ENCODE assay signal across 32 cellular contexts in the genomic region with DNA sequence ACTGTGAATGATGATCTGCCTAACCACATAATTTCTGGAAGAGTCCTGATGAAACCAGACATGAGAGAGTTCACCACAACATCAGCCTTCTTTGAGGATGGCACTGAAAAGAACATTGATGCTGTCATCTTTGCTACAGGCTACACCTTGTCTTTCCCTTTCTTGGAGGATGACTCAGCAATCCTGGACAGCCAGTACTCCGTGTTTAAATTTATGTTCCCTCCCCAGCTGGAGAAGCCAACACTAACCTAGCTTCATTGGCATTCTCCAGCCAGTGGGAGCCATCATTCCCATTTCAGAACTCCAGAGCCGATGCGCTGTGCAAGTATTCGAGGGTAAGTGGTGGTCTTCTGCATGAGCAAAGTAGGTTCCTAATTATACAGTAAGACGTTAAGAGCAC.
"Had no signal": no experiment of that assay in that cellular context is flagged by ENCODE, and none has a peak within 500 bp of the region (broad histone marks: within the 10 kb centered on the region; RNA-seq: fewer than 3 reads in every experiment).

No MANE protein-coding gene starts in this region.

- H3K27ac ChIP-seq: adrenal gland, body of pancreas, coronary artery, pancreas, prostate gland, sigmoid colon, thyroid gland, upper lobe of right lung, VCaP had no signal

- H3K27me3 Mint-ChIP-seq: activated naive CD8-positive, alpha-beta T cell treated with anti-CD3 and anti-CD28 coated beads for 36 hours; stimulated activated memory B cell treated with anti-CD40 and anti-IgM and Interleukin-4, amounts not matched to agents 10 μg/mL and 1 μg/mL and 100 μg/mL, for 72 hours had no signal

- H3K4me1 ChIP-seq: adrenal gland, body of pancreas, pancreas, prostate gland, sigmoid colon, thyroid gland, upper lobe of right lung had no signal

- DNase-seq: activated CD4-positive, alpha-beta T cell treated with anti-CD3 and anti-CD28 coated beads for 4 hours; activated CD4-positive, alpha-beta T cell treated with anti-CD3 and anti-CD28 coated beads, Interleukin-2, amount 50 U/mL, for 48 hours; activated CD8-positive, alpha-beta memory T cell treated with anti-CD3 and anti-CD28 coated beads for 24 hours; activated effector memory CD4-positive, alpha-beta T cell treated with Interleukin-2 at 50 U/mL for 16 hours; activated naive CD4-positive, alpha-beta T cell treated with anti-CD3 and anti-CD28 coated beads for 36 hours; activated naive CD8-positive, alpha-beta T cell treated with anti-CD3 and anti-CD28 coated beads for 36 hours; adrenal gland; aorta; body of pancreas; effector memory CD8-positive, alpha-beta T cell; head of caudate nucleus; hippocampal formation; left cardiac atrium; midbrain; naive thymus-derived CD4-positive, alpha-beta T cell; nucleus accumbens; pancreas; retina; sigmoid colon; small intestine; stimulated activated CD4-positive, alpha-beta T cell treated with anti-CD3 and anti-CD28 coated beads, Interleukin-4, amount 100 ng/mL, for 24 hours; stimulated activated CD8-positive, alpha-beta memory T cell treated with anti-CD3 and anti-CD28 coated beads, Interleukin-4, amount 100 ng/mL, for 48 hours; stimulated activated naive CD8-positive, alpha-beta T cell treated with anti-CD3 and anti-CD28 coated beads, Interleukin-15, amount 100 ng/mL, for 72 hours; substantia nigra; T-helper 9 cell; thyroid gland; upper lobe of right lung had no signal

- H3K27me3 ChIP-seq: adrenal gland, body of pancreas, pancreas, sigmoid colon, thyroid gland, upper lobe of right lung had no signal

- H3K36me3 Mint-ChIP-seq: activated naive CD8-positive, alpha-beta T cell treated with anti-CD3 and anti-CD28 coated beads for 36 hours; naive thymus-derived CD4-positive, alpha-beta T cell; stimulated activated memory B cell treated with anti-CD40 and anti-IgM and Interleukin-4, amounts not matched to agents 10 μg/mL and 1 μg/mL and 100 μg/mL, for 72 hours had no signal

- H3K4me3 Mint-ChIP-seq: activated naive CD4-positive, alpha-beta T cell treated with anti-CD3 and anti-CD28 coated beads for 36 hours; activated naive CD8-positive, alpha-beta T cell treated with anti-CD3 and anti-CD28 coated beads for 36 hours; effector memory CD8-positive, alpha-beta T cell; naive thymus-derived CD4-positive, alpha-beta T cell; stimulated activated memory B cell treated with anti-CD40 and anti-IgM and Interleukin-4, amounts not matched to agents 10 μg/mL and 1 μg/mL and 100 μg/mL, for 72 hours; stimulated activated naive CD8-positive, alpha-beta T cell treated with anti-CD3 and anti-CD28 coated beads, Interleukin-15, amount 100 ng/mL, for 72 hours had no signal

- H3K36me3 ChIP-seq: adrenal gland, pancreas, prostate gland, sigmoid colon, thyroid gland, upper lobe of right lung had no signal

- FAIRE-seq: keratinocyte, pancreas, small intestine had no signal

- H3K4me3 ChIP-seq: adrenal gland, body of pancreas, coronary artery, pancreas, prostate gland, sigmoid colon, thyroid gland, upper lobe of right lung had no signal

- H3K27ac Mint-ChIP-seq: activated naive CD4-positive, alpha-beta T cell treated with anti-CD3 and anti-CD28 coated beads for 36 hours; activated naive CD8-positive, alpha-beta T cell treated with anti-CD3 and anti-CD28 coated beads for 36 hours; effector memory CD8-positive, alpha-beta T cell; naive thymus-derived CD4-positive, alpha-beta T cell; stimulated activated memory B cell treated with anti-CD40 and anti-IgM and Interleukin-4, amounts not matched to agents 10 μg/mL and 1 μg/mL and 100 μg/mL, for 72 hours; stimulated activated naive CD8-positive, alpha-beta T cell treated with anti-CD3 and anti-CD28 coated beads, Interleukin-15, amount 100 ng/mL, for 72 hours had no signal

- H3K9me3 Mint-ChIP-seq: activated naive CD4-positive, alpha-beta T cell treated with anti-CD3 and anti-CD28 coated beads for 36 hours; activated naive CD8-positive, alpha-beta T cell treated with anti-CD3 and anti-CD28 coated beads for 36 hours; effector memory CD8-positive, alpha-beta T cell; stimulated activated naive CD8-positive, alpha-beta T cell treated with anti-CD3 and anti-CD28 coated beads, Interleukin-15, amount 100 ng/mL, for 72 hours had no signal

- ATAC-seq: body of pancreas; effector memory CD8-positive, alpha-beta T cell; left cardiac atrium; naive thymus-derived CD4-positive, alpha-beta T cell; pancreas; stimulated activated memory B cell treated with anti-CD40 and anti-IgM and Interleukin-4, amounts not matched to agents 10 μg/mL and 1 μg/mL and 100 μg/mL, for 72 hours; stimulated activated naive CD8-positive, alpha-beta T cell treated with anti-CD3 and anti-CD28 coated beads, Interleukin-15, amount 100 ng/mL, for 72 hours; upper lobe of right lung had no signal

- H3K9me3 ChIP-seq: adrenal gland, body of pancreas, pancreas, prostate gland, sigmoid colon, thyroid gland, upper lobe of right lung had no signal
